ENCODE assay signal across 26 cellular contexts in the genomic region with DNA sequence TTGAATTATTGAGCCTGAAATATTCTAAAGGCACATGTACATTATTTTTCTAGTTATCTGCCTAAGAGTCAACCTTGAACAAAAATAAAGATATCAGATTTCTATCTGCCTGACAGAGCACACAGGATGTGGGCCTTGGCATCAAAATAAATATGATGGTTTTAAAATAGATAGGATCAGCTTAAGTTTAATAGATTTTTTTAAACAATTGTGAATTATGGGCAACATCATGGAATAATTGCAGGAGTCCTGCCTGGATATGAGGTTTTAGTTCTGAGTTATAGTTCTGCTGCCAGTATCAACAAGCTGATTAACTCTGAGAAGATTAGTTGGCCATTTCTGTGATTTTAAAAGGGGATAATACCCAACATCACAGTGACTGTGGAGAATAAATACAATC.
DNase-seq lines count a peak whose midpoint lies in the region; ATAC-seq and TF ChIP-seq lines count a peak whose summit lies in the region.
"Had no signal": no experiment of that assay in that cellular context is flagged by ENCODE, and none has a peak within 500 bp of the region (broad histone marks: within the 10 kb centered on the region; RNA-seq: fewer than 3 reads in every experiment).

No MANE protein-coding gene starts in this region.

- no peak for TF ChIP-seq RAD21 in SK-N-SH (IDR thresholded peaks at IDR 0.05; ENCODE audit: low read length)

- H3K27me3 Mint-ChIP-seq in HFFc6 (ENCODE audit: insufficient read depth), result no peaks in the 10 kb centered on the region; the same call in 1 of the 2 replicates
- peaks cover 5% of the 10 kb centered on the region for H3K27me3 Mint-ChIP-seq in activated CD8-positive, alpha-beta T cell treated with anti-CD3 and anti-CD28 coated beads, Interleukin-2, amount 10 ng/mL, durations not matched to agents 7 days and 5 days (ENCODE audit: low read depth)
- H3K27me3 Mint-ChIP-seq: activated CD4-positive, alpha-beta memory T cell treated with anti-CD3 and anti-CD28 coated beads, Interleukin-2, amount 10 ng/mL, durations not matched to agents 7 days and 5 days; CD8-positive, alpha-beta memory T cell; stimulated activated memory B cell treated with anti-CD40 and anti-IgM and Interleukin-4, amounts not matched to agents 10 μg/mL and 1 μg/mL and 100 μg/mL, for 72 hours had no signal

- H4K20me1 ChIP-seq in SK-N-SH (ENCODE audit: insufficient read depth), result no peaks in the 10 kb centered on the region

- CTCF ChIA-PET in SK-N-SH (lab: Yijun Ruan, JAX), result interaction anchor here (1.3 kb wide), 1 partner anchor 47 kb away, joined by 4 read pairs; no protein-coding TSS in a partner anchor
- CTCF ChIA-PET in activated CD8-positive, alpha-beta T cell treated with anti-CD3 and anti-CD28 coated beads, Interleukin-2, amount 10 ng/mL, durations not matched to agents 7 days and 5 days (lab: Charles Lee), result interaction anchor here (0.6 to 4.8 kb wide), 7 partner anchors 24 to 263 kb away, joined by 3 to 89 read pairs (median 20); partner anchors contain the start of genes GCNT1 and RFK

- peaks cover 46% of the 10 kb centered on the region for H3F3A ChIP-seq in SK-N-SH (replicated peaks; ENCODE audit: insufficient read depth)

- peak overlapping the region; percentile 13; the same call in 1 of the 2 replicates for H3K4me2 ChIP-seq in SK-N-SH
- H3K4me2 ChIP-seq: hepatocyte had no signal

- H3K79me2 ChIP-seq in SK-N-SH (ENCODE audit: insufficient read depth), result no peaks in the 10 kb centered on the region
- H3K79me2 ChIP-seq: hepatocyte had no signal

- no peaks in the 10 kb centered on the region for H3K9me3 ChIP-seq in SK-N-SH
- H3K9me3 ChIP-seq: Peyer's patch, psoas muscle had no signal

- no peaks in the 10 kb centered on the region for H3K36me3 Mint-ChIP-seq in HFFc6 (ENCODE audit: low read depth)
- H3K36me3 Mint-ChIP-seq in activated CD8-positive, alpha-beta T cell treated with anti-CD3 and anti-CD28 coated beads, Interleukin-2, amount 10 ng/mL, durations not matched to agents 7 days and 5 days (ENCODE audit: low read depth), result peaks cover 3% of the 10 kb centered on the region
- H3K36me3 Mint-ChIP-seq: CD8-positive, alpha-beta memory T cell; stimulated activated memory B cell treated with anti-CD40 and anti-IgM and Interleukin-4, amounts not matched to agents 10 μg/mL and 1 μg/mL and 100 μg/mL, for 72 hours; WTC11 had no signal

- H2AFZ ChIP-seq in SK-N-SH (ENCODE audit: low read depth), result no peak overlapping the region
- H2AFZ ChIP-seq: hepatocyte had no signal

- H3K27me3 ChIP-seq in SK-N-SH (ENCODE audit: insufficient read depth), result no peaks in the 10 kb centered on the region
- H3K27me3 ChIP-seq: foreskin keratinocyte, hepatocyte, Peyer's patch had no signal

- H3K36me3 ChIP-seq in SK-N-SH (replicated peaks in 1 of 2; ENCODE audit: control insufficient read depth in 1 of 2, insufficient read depth in 2 of 2, low read length in 1 of 2), result peaks cover 0 to 4% of the 10 kb centered on the region in 2 experiments
- H3K36me3 ChIP-seq: Peyer's patch had no signal

- POLR2A ChIA-PET in SK-N-SH (lab: Yijun Ruan, JAX), result no interaction called here
- POLR2A ChIA-PET in activated CD8-positive, alpha-beta T cell treated with anti-CD3 and anti-CD28 coated beads, Interleukin-2, amount 10 ng/mL, durations not matched to agents 7 days and 5 days (lab: Charles Lee), result no interaction called here

- TF ChIP-seq EP300 in SK-N-SH (IDR thresholded peaks at IDR 0.05; ENCODE audit: borderline replicate concordance in 1 of 2, low read depth in 1 of 2, low read length in 1 of 2), result peak in 1 of 2 experiments; percentile 79; a peak in 2 of 4 replicates

- H3K9me3 Mint-ChIP-seq in HFFc6, result no peaks in the 10 kb centered on the region
- no peaks in the 10 kb centered on the region for H3K9me3 Mint-ChIP-seq in activated CD8-positive, alpha-beta T cell treated with anti-CD3 and anti-CD28 coated beads, Interleukin-2, amount 10 ng/mL, durations not matched to agents 7 days and 5 days (ENCODE audit: insufficient read depth)
- H3K9me3 Mint-ChIP-seq: activated CD4-positive, alpha-beta memory T cell treated with anti-CD3 and anti-CD28 coated beads, Interleukin-2, amount 10 ng/mL, durations not matched to agents 7 days and 5 days; CD8-positive, alpha-beta memory T cell; stimulated activated memory B cell treated with anti-CD40 and anti-IgM and Interleukin-4, amounts not matched to agents 10 μg/mL and 1 μg/mL and 100 μg/mL, for 72 hours; WTC11 had no signal

- no peak overlapping the region for H3K9ac ChIP-seq in SK-N-SH

- ATAC-seq in activated CD8-positive, alpha-beta T cell treated with anti-CD3 and anti-CD28 coated beads, Interleukin-2, amount 10 ng/mL, durations not matched to agents 7 days and 5 days, result no peak
- ATAC-seq: foreskin keratinocyte; GM12878; left ventricle myocardium superior; psoas muscle; stimulated activated memory B cell treated with anti-CD40 and anti-IgM and Interleukin-4, amounts not matched to agents 10 μg/mL and 1 μg/mL and 100 μg/mL, for 72 hours; WTC11 had no signal

- no peak overlapping the region for H3K4me3 Mint-ChIP-seq in HFFc6
- no peak overlapping the region for H3K4me3 Mint-ChIP-seq in activated CD8-positive, alpha-beta T cell treated with anti-CD3 and anti-CD28 coated beads, Interleukin-2, amount 10 ng/mL, durations not matched to agents 7 days and 5 days
- H3K4me3 Mint-ChIP-seq: activated CD4-positive, alpha-beta memory T cell treated with anti-CD3 and anti-CD28 coated beads, Interleukin-2, amount 10 ng/mL, durations not matched to agents 7 days and 5 days; CD8-positive, alpha-beta memory T cell; stimulated activated memory B cell treated with anti-CD40 and anti-IgM and Interleukin-4, amounts not matched to agents 10 μg/mL and 1 μg/mL and 100 μg/mL, for 72 hours; WTC11 had no signal

- peak overlapping the region in 1 of 2 experiments; percentile 91; a peak in 3 of 4 replicates for H3K27ac ChIP-seq in SK-N-SH (ENCODE audit: low read depth in 2 of 2, low read length in 1 of 2)
- H3K27ac ChIP-seq: foreskin keratinocyte, hepatocyte, Peyer's patch, psoas muscle had no signal

- H3K4me3 ChIP-seq in SK-N-SH (ENCODE audit: low read depth in 2 of 2, low read length in 1 of 2) (no peak overlapping the region), retinal pigment epithelial cell (ENCODE audit: low read length) (no peak overlapping the region)
- H3K4me3 ChIP-seq: GM12878, hepatocyte, Peyer's patch, psoas muscle had no signal

- peaks cover 0 to 53% of the 10 kb centered on the region in 2 experiments; a peak in 3 of 4 replicates for H3K4me1 ChIP-seq in SK-N-SH (ENCODE audit: control insufficient read depth in 1 of 2, insufficient read depth in 2 of 2, low read depth in 1 of 2, low read length in 1 of 2)
- H3K4me1 ChIP-seq: foreskin keratinocyte, Peyer's patch, psoas muscle had no signal

- TF ChIP-seq CTCF in HFFc6 (IDR thresholded peaks at IDR 0.05) (no peak), SK-N-SH (IDR thresholded peaks at IDR 0.05) (no peak), retinal pigment epithelial cell (conservative IDR thresholded peaks at IDR 0.05; ENCODE audit: low read depth, low read length) (no peak)

- DNase-seq in HFFc6, result no peak
- no peak for DNase-seq in SK-N-SH
- DNase-seq in fibroblast of gingiva (ENCODE audit: low read depth), result peak; percentile 54
- peak; percentile 64 for DNase-seq in retinal pigment epithelial cell (ENCODE audit: low read depth)
- DNase-seq in COLO829 (ENCODE audit: low spot score), result no peak
- no peak for DNase-seq in activated CD8-positive, alpha-beta T cell treated with anti-CD3 and anti-CD28 coated beads, Interleukin-2, amount 10 ng/mL, durations not matched to agents 7 days and 5 days
- DNase-seq in DMS153 treated with DMSO at 0.1 percent for 48 hours (lab: John Stamatoyannopoulos, UW; ENCODE audit: unreplicated experiment), result no peak
- DNase-seq: activated CD4-positive, alpha-beta memory T cell treated with anti-CD3 and anti-CD28 coated beads, Interleukin-2, amount 10 ng/mL, durations not matched to agents 7 days and 5 days; activated naive CD4-positive, alpha-beta T cell; activated T-cell treated with anti-CD3 and anti-CD28 coated beads for 4 hours; amygdala; CD8-positive, alpha-beta memory T cell; central memory CD4-positive, alpha-beta T cell; foreskin keratinocyte; left ventricle myocardium superior; NCI-H2081 treated with DMSO at 0.1 percent for 48 hours; NCI-H446; NK-92 treated with Interleukin-12 subunit alpha and Interleukin-12 subunit beta, amount 100 ng/mL, for 24 hours; Peyer's patch; psoas muscle; small intestine; stimulated activated CD4-positive, alpha-beta T cell treated with anti-CD3 and anti-CD28 coated beads, Interleukin-2, amount 100 ng/mL, for 24 hours had no signal

- peak overlapping the region; percentile 25 for H3K27ac Mint-ChIP-seq in HFFc6
- no peak overlapping the region for H3K27ac Mint-ChIP-seq in activated CD8-positive, alpha-beta T cell treated with anti-CD3 and anti-CD28 coated beads, Interleukin-2, amount 10 ng/mL, durations not matched to agents 7 days and 5 days
- H3K27ac Mint-ChIP-seq: activated CD4-positive, alpha-beta memory T cell treated with anti-CD3 and anti-CD28 coated beads, Interleukin-2, amount 10 ng/mL, durations not matched to agents 7 days and 5 days; stimulated activated memory B cell treated with anti-CD40 and anti-IgM and Interleukin-4, amounts not matched to agents 10 μg/mL and 1 μg/mL and 100 μg/mL, for 72 hours; WTC11 had no signal

- H3K9me2 ChIP-seq in SK-N-SH, result no peaks in the 10 kb centered on the region

- peaks cover 67% of the 10 kb centered on the region for H3K4me1 Mint-ChIP-seq in HFFc6 (ENCODE audit: low read depth)
- peaks cover 56% of the 10 kb centered on the region for H3K4me1 Mint-ChIP-seq in activated CD8-positive, alpha-beta T cell treated with anti-CD3 and anti-CD28 coated beads, Interleukin-2, amount 10 ng/mL, durations not matched to agents 7 days and 5 days (ENCODE audit: low read depth)

TF ChIP-seq in SK-N-SH, 30 proteins besides CTCF, POLR2A, EP300 and RAD21 (continues in another document):
- TF ChIP-seq JUND (IDR thresholded peaks at IDR 0.05) (peak; percentile 74), TEAD4 (IDR thresholded peaks at IDR 0.05; ENCODE audit: borderline replicate concordance, insufficient read depth) (peak; percentile 63), FOXM1 (IDR thresholded peaks at IDR 0.05; ENCODE audit: low read depth) (peak; percentile 82), EZH2phosphoT487 (IDR thresholded peaks at IDR 0.05; ENCODE audit: borderline replicate concordance, low read depth) (no peak), GATA2 (CRISPR knock-in tag; IDR thresholded peaks at IDR 0.05) (no peak), RCOR1 (IDR thresholded peaks at IDR 0.05; ENCODE audit: low read length) (no peak), TAF1 (IDR thresholded peaks at IDR 0.05; ENCODE audit: borderline replicate concordance, low read depth, low read length) (no peak)
- TF ChIP-seq, protein P1, sequence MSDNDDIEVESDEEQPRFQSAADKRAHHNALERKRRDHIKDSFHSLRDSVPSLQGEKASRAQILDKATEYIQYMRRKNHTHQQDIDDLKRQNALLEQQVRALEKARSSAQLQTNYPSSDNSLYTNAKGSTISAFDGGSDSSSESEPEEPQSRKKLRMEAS (IDR thresholded peaks at IDR 0.05; ENCODE audit: low read depth), result no peak

Comparison
In these comparisons a context has a peak if more than half of its experiments do, and no peak if none do; other contexts are left out.
1. DNase-seq: peak in fibroblast of gingiva (single experiment) and retinal pigment epithelial cell (single experiment); none in HFFc6 (single experiment), SK-N-SH (single experiment), COLO829 (single experiment), activated CD8-positive, alpha-beta T cell treated with anti-CD3 and anti-CD28 coated beads, Interleukin-2, amount 10 ng/mL, durations not matched to agents 7 days and 5 days (single experiment) and DMS153 treated with DMSO at 0.1 percent for 48 hours (single experiment).